8 cellular contexts compared by ENCODE assay signal in the genomic region with DNA sequence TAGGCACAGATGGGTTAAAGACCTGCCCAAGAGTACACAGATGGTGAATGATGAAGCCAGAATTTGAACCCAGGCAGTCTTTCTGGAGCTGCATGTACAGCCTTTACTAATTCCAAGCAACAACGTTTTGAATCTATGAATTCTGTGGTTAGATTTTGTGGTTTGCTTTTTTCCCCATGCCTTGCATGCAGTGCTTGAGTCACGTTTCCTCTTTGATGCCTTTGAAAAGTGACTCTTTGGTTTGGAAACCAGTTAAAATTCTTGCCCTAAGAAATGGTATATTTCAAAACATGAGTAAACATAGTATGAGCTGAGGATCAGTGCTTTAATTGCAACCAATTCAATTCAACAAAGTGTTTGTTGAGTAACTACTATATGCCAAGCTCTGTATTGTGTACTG. TPM values are rescaled to one million over a fixed set of nuclear protein-coding genes. Genes with fewer than 3 reads are reported as not detected.
DNase-seq lines count a peak whose midpoint lies in the region; ATAC-seq and TF ChIP-seq lines count a peak whose summit lies in the region.

No MANE protein-coding gene starts in this region.

- peak overlapping the region; percentile 5 for H3K27ac ChIP-seq in RWPE2 (ENCODE audit: poor library complexity, severe bottlenecking)

- peak; percentile 78 for ATAC-seq in activated CD4-positive, alpha-beta T cell treated with anti-CD3 and anti-CD28 coated beads for 36 hours
- ATAC-seq in RWPE2 (ENCODE audit: low read depth) (peak; percentile 92), HG02763 (IDR thresholded peaks at IDR 0.05; ENCODE audit: unreplicated experiment) (no peak), GM21360 (IDR thresholded peaks at IDR 0.05; ENCODE audit: unreplicated experiment) (no peak)
- ATAC-seq in stimulated activated effector memory CD8-positive, alpha-beta T cell treated with anti-CD3 and anti-CD28 coated beads, Interleukin-12 subunit alpha, Interleukin-12 subunit beta, amount 100 ng/mL, for 72 hours = peak; percentile 76

- DNase-seq in activated CD4-positive, alpha-beta T cell treated with anti-CD3 and anti-CD28 coated beads for 36 hours = peak; percentile 38
- DNase-seq in activated CD4-positive, alpha-beta T cell treated with anti-CD3 and anti-CD28 coated beads for 1 hour = no peak
- DNase-seq in RWPE2 (ENCODE audit: low spot score) = no peak
- peak; percentile 89 for DNase-seq in astrocyte of the spinal cord (ENCODE audit: low read depth, low spot score)
- DNase-seq in stimulated activated effector memory CD8-positive, alpha-beta T cell treated with anti-CD3 and anti-CD28 coated beads, Interleukin-12 subunit alpha, Interleukin-12 subunit beta, amount 100 ng/mL, for 72 hours (ENCODE audit: low spot score in 2 of 2) = peak in 1 of 2 donors; percentile 61
- no peak for DNase-seq in cortex of kidney (lab: John Stamatoyannopoulos, UW)

- peaks cover 9% of the 10 kb centered on the region for H3K4me1 ChIP-seq in RWPE2 (ENCODE audit: insufficient read depth, poor library complexity, severe bottlenecking)

- CTCF ChIA-PET in activated CD4-positive, alpha-beta T cell treated with anti-CD3 and anti-CD28 coated beads for 36 hours (lab: Charles Lee) = interaction anchor here (0.5 to 1.4 kb wide), 7 partner anchors 9 to 123 kb away, joined by 3 to 4 read pairs (median 3); no protein-coding TSS in a partner anchor

- no peaks in the 10 kb centered on the region for H3K36me3 ChIP-seq in RWPE2 (ENCODE audit: low read depth)

- H3K27me3 ChIP-seq in RWPE2 (ENCODE audit: insufficient read depth, poor library complexity, severe bottlenecking) = no peaks in the 10 kb centered on the region

- H3K27ac Mint-ChIP-seq in activated CD4-positive, alpha-beta T cell treated with anti-CD3 and anti-CD28 coated beads for 36 hours = no peak overlapping the region
- H3K27ac Mint-ChIP-seq in stimulated activated effector memory CD8-positive, alpha-beta T cell treated with anti-CD3 and anti-CD28 coated beads, Interleukin-12 subunit alpha, Interleukin-12 subunit beta, amount 100 ng/mL, for 72 hours = no peak overlapping the region

- H3K4me3 ChIP-seq in RWPE2 (ENCODE audit: severe bottlenecking) (no peak overlapping the region), astrocyte of the spinal cord (ENCODE audit: low read depth, low read length) (no peak overlapping the region)

- no peak for TF ChIP-seq CTCF in RWPE2 (IDR thresholded peaks at IDR 0.05; ENCODE audit: poor library complexity, severe bottlenecking)
- no peak for TF ChIP-seq CTCF in astrocyte of the spinal cord (IDR thresholded peaks at IDR 0.05; ENCODE audit: low read depth, low read length)

- peaks cover 2% of the 10 kb centered on the region for H3K27me3 Mint-ChIP-seq in activated CD4-positive, alpha-beta T cell treated with anti-CD3 and anti-CD28 coated beads for 36 hours

- H3K36me3 Mint-ChIP-seq in activated CD4-positive, alpha-beta T cell treated with anti-CD3 and anti-CD28 coated beads for 36 hours (ENCODE audit: low read depth) = no peaks in the 10 kb centered on the region
- peaks cover 6% of the 10 kb centered on the region for H3K36me3 Mint-ChIP-seq in stimulated activated effector memory CD8-positive, alpha-beta T cell treated with anti-CD3 and anti-CD28 coated beads, Interleukin-12 subunit alpha, Interleukin-12 subunit beta, amount 100 ng/mL, for 72 hours

- intact Hi-C loops in activated CD4-positive, alpha-beta T cell treated with anti-CD3 and anti-CD28 coated beads for 36 hours (cut with DNase I, micrococcal nuclease) = loop anchor here (1.0 to 5.0 kb wide), 4 partner anchors 47 to 716 kb away; a partner anchor contains a TSS

- in situ Hi-C loops in astrocyte of the spinal cord (cut with HindIII; ENCODE audit: low sequenced_read_pairs) = no loop called here

- no peak overlapping the region for H3K4me3 Mint-ChIP-seq in activated CD4-positive, alpha-beta T cell treated with anti-CD3 and anti-CD28 coated beads for 36 hours
- H3K4me3 Mint-ChIP-seq in stimulated activated effector memory CD8-positive, alpha-beta T cell treated with anti-CD3 and anti-CD28 coated beads, Interleukin-12 subunit alpha, Interleukin-12 subunit beta, amount 100 ng/mL, for 72 hours = no peak overlapping the region

- H3K4me1 Mint-ChIP-seq in activated CD4-positive, alpha-beta T cell treated with anti-CD3 and anti-CD28 coated beads for 36 hours = peaks cover 36% of the 10 kb centered on the region
- peaks cover 15% of the 10 kb centered on the region for H3K4me1 Mint-ChIP-seq in stimulated activated effector memory CD8-positive, alpha-beta T cell treated with anti-CD3 and anti-CD28 coated beads, Interleukin-12 subunit alpha, Interleukin-12 subunit beta, amount 100 ng/mL, for 72 hours

- no peaks in the 10 kb centered on the region for H3K9me3 ChIP-seq in RWPE2 (ENCODE audit: severe bottlenecking)

- H3K9me3 Mint-ChIP-seq in activated CD4-positive, alpha-beta T cell treated with anti-CD3 and anti-CD28 coated beads for 36 hours (ENCODE audit: low read depth) = no peaks in the 10 kb centered on the region
- no peaks in the 10 kb centered on the region for H3K9me3 Mint-ChIP-seq in stimulated activated effector memory CD8-positive, alpha-beta T cell treated with anti-CD3 and anti-CD28 coated beads, Interleukin-12 subunit alpha, Interleukin-12 subunit beta, amount 100 ng/mL, for 72 hours

- POLR2A ChIA-PET in activated CD4-positive, alpha-beta T cell treated with anti-CD3 and anti-CD28 coated beads for 36 hours (lab: Charles Lee) = interaction anchor here (0.6 to 1.1 kb wide), 3 partner anchors 48 to 526 kb away, joined by 3 to 6 read pairs (median 3); a partner anchor contains a TSS

RNA-seq across cellular contexts. Expression of a gene that starts 48.2 kb away (rescaled TPM):
- 10 to 100 TPM; 34.8 to 42.0 TPM for total RNA-seq in activated CD4-positive, alpha-beta T cell treated with anti-CD3 and anti-CD28 coated beads for 36 hours

Comparison
In these comparisons a context has a peak if more than half of its experiments do, and no peak if none do; other contexts are left out.
1. DNase-seq: peak in activated CD4-positive, alpha-beta T cell treated with anti-CD3 and anti-CD28 coated beads for 36 hours (single experiment) and astrocyte of the spinal cord (single experiment); none in activated CD4-positive, alpha-beta T cell treated with anti-CD3 and anti-CD28 coated beads for 1 hour (single experiment), RWPE2 (single experiment) and cortex of kidney (single experiment).
2. ATAC-seq: peak in activated CD4-positive, alpha-beta T cell treated with anti-CD3 and anti-CD28 coated beads for 36 hours (single experiment), RWPE2 (single experiment) and stimulated activated effector memory CD8-positive, alpha-beta T cell treated with anti-CD3 and anti-CD28 coated beads, Interleukin-12 subunit alpha, Interleukin-12 subunit beta, amount 100 ng/mL, for 72 hours (single experiment); none in HG02763 (single experiment) and GM21360 (single experiment).